Comparison of ENCODE assay signal across 9 cellular contexts in genomic region chr6:95794749-95795148, GRCh38.
"Had no signal": no experiment of that assay in that cellular context is flagged by ENCODE, and none has a peak within 500 bp of the region (broad histone marks: within the 10 kb centered on the region; RNA-seq: fewer than 3 reads in every experiment).

No MANE protein-coding gene starts in this region.

- ATAC-seq: HCT116 had no signal

- H3K9me3 ChIP-seq: HAP-1 had no signal

- DNase-seq: GM23248, GOT3, H7, IMR-90, KBM-7 had no signal

- H3K4me2 ChIP-seq: KMS-11 had no signal

- H3K4me3 ChIP-seq: GM23248, HAP-1 had no signal

- H3K4me1 ChIP-seq: HAP-1 had no signal

- H3K27ac ChIP-seq: GM23248, HL-60, KMS-11 had no signal

- H3K36me3 ChIP-seq: HAP-1 had no signal

- H2AFZ ChIP-seq: GM23248 had no signal

- H3K9ac ChIP-seq: GM23248, KMS-11 had no signal
